Comparison of ENCODE assay signal across 1 cellular context in genomic region chr12:27000962-27001361, GRCh38.
TF ChIP-seq lines count a peak whose summit lies in the region.

No MANE protein-coding gene starts in this region.

TF ChIP-seq in endothelial cell of umbilical vein, 7 proteins besides CTCF, POLR2A, EP300 and RAD21:
- TF ChIP-seq JUN (IDR thresholded peaks at IDR 0.05; ENCODE audit: borderline replicate concordance, insufficient read depth, insufficient read length, low read depth) (peak; percentile 2), FOS (IDR thresholded peaks at IDR 0.05; ENCODE audit: borderline replicate concordance, insufficient read depth, low read length) (no peak)
TF ChIP-seq in endothelial cell of umbilical vein: peak in this region for 1.
